ENCODE assay signal across 22 cellular contexts in the genomic region with DNA sequence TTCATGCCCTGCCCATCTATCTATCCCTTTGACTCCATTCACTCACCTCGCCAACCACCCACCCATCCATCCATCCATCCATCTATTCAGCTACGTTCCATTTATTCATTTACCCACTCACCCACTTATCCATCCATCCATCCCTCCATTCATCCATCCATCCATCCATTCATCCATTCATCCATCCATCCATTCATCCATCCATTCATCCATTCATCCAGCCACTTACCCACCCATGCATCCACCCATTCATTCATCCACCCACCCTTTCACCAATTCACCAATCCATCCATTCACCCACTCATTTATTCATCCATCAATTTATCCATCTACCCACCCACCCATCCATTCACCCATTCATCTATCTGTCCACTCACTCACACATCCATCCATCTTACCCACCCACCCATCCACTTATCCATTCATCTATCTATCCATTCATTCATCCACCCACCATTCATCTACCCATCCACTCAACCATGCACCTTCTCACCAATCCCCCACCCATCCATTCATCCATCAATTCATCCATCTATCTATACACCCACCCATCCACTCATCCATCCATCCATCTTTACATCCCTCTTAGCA.
"Had no signal": no experiment of that assay in that cellular context is flagged by ENCODE, and none has a peak within 500 bp of the region (broad histone marks: within the 10 kb centered on the region; RNA-seq: fewer than 3 reads in every experiment).

No MANE protein-coding gene starts in this region.

- H3K4me3 ChIP-seq: left ventricle myocardium inferior, lung, pancreas, prostate gland, sigmoid colon, spleen, tibial nerve, vagina had no signal

- H3K4me1 ChIP-seq: pancreas, prostate gland, sigmoid colon, vagina had no signal

- FAIRE-seq: pancreas, small intestine had no signal

- H3K36me3 Mint-ChIP-seq: mesothelial cell of epicardium; naive B cell; natural killer cell; stimulated activated effector memory CD8-positive, alpha-beta T cell treated with anti-CD3 and anti-CD28 coated beads, Interleukin-12 subunit alpha, Interleukin-12 subunit beta, amount 100 ng/mL, for 72 hours; type B pancreatic cell had no signal

- H3K27me3 ChIP-seq: pancreas, sigmoid colon, spleen, tibial nerve, vagina had no signal

- H3K9me3 Mint-ChIP-seq: mesothelial cell of epicardium; stimulated activated effector memory CD8-positive, alpha-beta T cell treated with anti-CD3 and anti-CD28 coated beads, Interleukin-12 subunit alpha, Interleukin-12 subunit beta, amount 100 ng/mL, for 72 hours; stimulated activated naive CD8-positive, alpha-beta T cell treated with anti-CD3 and anti-CD28 coated beads, Interleukin-15, Interleukin-2, amounts not matched to agents 100 ng/mL and 50 ng/mL, for 24 hours; type B pancreatic cell had no signal

- H3K27me3 Mint-ChIP-seq: stimulated activated naive CD8-positive, alpha-beta T cell treated with anti-CD3 and anti-CD28 coated beads, Interleukin-15, Interleukin-2, amounts not matched to agents 100 ng/mL and 50 ng/mL, for 24 hours had no signal

- H3K9me3 ChIP-seq: left ventricle myocardium inferior, pancreas, prostate gland, sigmoid colon, spleen, tibial nerve, vagina had no signal

- H3K27ac ChIP-seq: left ventricle myocardium inferior, pancreas, prostate gland, sigmoid colon, spleen, tibial nerve, vagina had no signal

- H3K4me1 Mint-ChIP-seq: mesothelial cell of epicardium; stimulated activated effector memory CD8-positive, alpha-beta T cell treated with anti-CD3 and anti-CD28 coated beads, Interleukin-12 subunit alpha, Interleukin-12 subunit beta, amount 100 ng/mL, for 72 hours had no signal

- H3K27ac Mint-ChIP-seq: mesothelial cell of epicardium; naive B cell; natural killer cell; stimulated activated effector memory CD8-positive, alpha-beta T cell treated with anti-CD3 and anti-CD28 coated beads, Interleukin-12 subunit alpha, Interleukin-12 subunit beta, amount 100 ng/mL, for 72 hours; stimulated activated naive CD8-positive, alpha-beta T cell treated with anti-CD3 and anti-CD28 coated beads, Interleukin-15, Interleukin-2, amounts not matched to agents 100 ng/mL and 50 ng/mL, for 24 hours; type B pancreatic cell had no signal

- H3K4me3 Mint-ChIP-seq: mesothelial cell of epicardium; naive B cell; natural killer cell; stimulated activated effector memory CD8-positive, alpha-beta T cell treated with anti-CD3 and anti-CD28 coated beads, Interleukin-12 subunit alpha, Interleukin-12 subunit beta, amount 100 ng/mL, for 72 hours; stimulated activated naive CD8-positive, alpha-beta T cell treated with anti-CD3 and anti-CD28 coated beads, Interleukin-15, Interleukin-2, amounts not matched to agents 100 ng/mL and 50 ng/mL, for 24 hours; type B pancreatic cell had no signal

- H3K36me3 ChIP-seq: left ventricle myocardium inferior, pancreas, prostate gland, sigmoid colon, spleen, tibial nerve, vagina had no signal

- DNase-seq: hypothalamus; islet precursor cell; mesendoderm; naive B cell; natural killer cell; nucleus accumbens; sigmoid colon; small intestine; spleen; stimulated activated CD4-positive, alpha-beta T cell treated with anti-CD3 and anti-CD28 coated beads, Interleukin-4, amount 100 ng/mL, for 24 hours; stimulated activated naive CD4-positive, alpha-beta T cell had no signal

- ATAC-seq: natural killer cell; pancreas; right cardiac atrium; stimulated activated effector memory CD8-positive, alpha-beta T cell treated with anti-CD3 and anti-CD28 coated beads, Interleukin-12 subunit alpha, Interleukin-12 subunit beta, amount 100 ng/mL, for 72 hours had no signal
